ENCODE assay signal across 28 cellular contexts in the genomic region with DNA sequence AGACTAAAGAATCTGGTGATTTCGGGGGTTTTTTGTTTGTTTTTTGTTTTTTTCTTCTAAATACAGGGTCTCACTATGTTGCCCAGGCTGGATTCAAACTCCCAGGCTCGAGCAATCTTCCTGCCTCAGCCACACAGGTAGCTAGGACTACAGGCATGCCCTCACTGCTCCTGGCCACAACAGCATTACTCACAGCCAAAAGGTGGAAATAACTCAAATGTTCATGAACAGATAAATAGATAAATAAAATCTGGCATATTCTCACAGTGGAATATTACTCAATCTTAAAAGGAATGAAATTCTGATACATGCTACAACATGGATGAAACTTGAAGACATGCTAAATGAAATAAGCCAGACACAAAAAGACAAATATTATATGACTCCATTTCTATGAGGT.
"Had no signal": no experiment of that assay in that cellular context is flagged by ENCODE, and none has a peak within 500 bp of the region (broad histone marks: within the 10 kb centered on the region; RNA-seq: fewer than 3 reads in every experiment).

No MANE protein-coding gene starts in this region.

- H3K27ac Mint-ChIP-seq: stimulated activated effector memory CD8-positive, alpha-beta T cell treated with anti-CD3 and anti-CD28 coated beads, Interleukin-12 subunit alpha, Interleukin-12 subunit beta, amount 100 ng/mL, for 72 hours; stimulated activated memory B cell treated with anti-CD40 and anti-IgM and Interleukin-4, amounts not matched to agents 10 μg/mL and 1 μg/mL and 100 μg/mL, for 72 hours; stimulated activated naive B cell treated with anti-CD40 and anti-IgM and Interleukin-4, amounts not matched to agents 10 μg/mL and 1 μg/mL and 100 μg/mL, for 72 hours; stimulated activated naive CD8-positive, alpha-beta T cell treated with anti-CD3 and anti-CD28 coated beads, Interleukin-15, amount 100 ng/mL, for 72 hours; stimulated activated naive CD8-positive, alpha-beta T cell treated with anti-CD3 and anti-CD28 coated beads, Interleukin-15, Interleukin-2, amounts not matched to agents 100 ng/mL and 50 ng/mL, for 24 hours; type B pancreatic cell had no signal

- H3K27me3 ChIP-seq: stomach, suprapubic skin, testis, thyroid gland, tibial artery, tibial nerve, transverse colon, upper lobe of left lung, upper lobe of right lung, uterus, vagina had no signal

- H3K4me3 Mint-ChIP-seq: stimulated activated effector memory CD8-positive, alpha-beta T cell treated with anti-CD3 and anti-CD28 coated beads, Interleukin-12 subunit alpha, Interleukin-12 subunit beta, amount 100 ng/mL, for 72 hours; stimulated activated memory B cell treated with anti-CD40 and anti-IgM and Interleukin-4, amounts not matched to agents 10 μg/mL and 1 μg/mL and 100 μg/mL, for 72 hours; stimulated activated naive B cell treated with anti-CD40 and anti-IgM and Interleukin-4, amounts not matched to agents 10 μg/mL and 1 μg/mL and 100 μg/mL, for 72 hours; stimulated activated naive CD8-positive, alpha-beta T cell treated with anti-CD3 and anti-CD28 coated beads, Interleukin-15, amount 100 ng/mL, for 72 hours; stimulated activated naive CD8-positive, alpha-beta T cell treated with anti-CD3 and anti-CD28 coated beads, Interleukin-15, Interleukin-2, amounts not matched to agents 100 ng/mL and 50 ng/mL, for 24 hours; type B pancreatic cell had no signal

- H3K36me3 Mint-ChIP-seq: stimulated activated effector memory CD8-positive, alpha-beta T cell treated with anti-CD3 and anti-CD28 coated beads, Interleukin-12 subunit alpha, Interleukin-12 subunit beta, amount 100 ng/mL, for 72 hours; stimulated activated memory B cell treated with anti-CD40 and anti-IgM and Interleukin-4, amounts not matched to agents 10 μg/mL and 1 μg/mL and 100 μg/mL, for 72 hours; stimulated activated naive B cell treated with anti-CD40 and anti-IgM and Interleukin-4, amounts not matched to agents 10 μg/mL and 1 μg/mL and 100 μg/mL, for 72 hours; type B pancreatic cell had no signal

- H3K4me3 ChIP-seq: stomach, suprapubic skin, testis, thoracic aorta, thyroid gland, tibial artery, tibial nerve, transverse colon, upper lobe of left lung, upper lobe of right lung, uterus, vagina had no signal

- H3K36me3 ChIP-seq: stomach, suprapubic skin, thoracic aorta, thyroid gland, tibial artery, tibial nerve, transverse colon, upper lobe of left lung, upper lobe of right lung, uterus, vagina had no signal

- H3K9me3 Mint-ChIP-seq: stimulated activated effector memory CD8-positive, alpha-beta T cell treated with anti-CD3 and anti-CD28 coated beads, Interleukin-12 subunit alpha, Interleukin-12 subunit beta, amount 100 ng/mL, for 72 hours; stimulated activated memory B cell treated with anti-CD40 and anti-IgM and Interleukin-4, amounts not matched to agents 10 μg/mL and 1 μg/mL and 100 μg/mL, for 72 hours; stimulated activated naive CD8-positive, alpha-beta T cell treated with anti-CD3 and anti-CD28 coated beads, Interleukin-15, Interleukin-2, amounts not matched to agents 100 ng/mL and 50 ng/mL, for 24 hours had no signal

- H3K9me3 ChIP-seq: suprapubic skin, testis, thyroid gland, tibial artery, upper lobe of left lung, uterus, vagina had no signal

- FAIRE-seq: urothelium cell line had no signal

- H3K27me3 Mint-ChIP-seq: stimulated activated memory B cell treated with anti-CD40 and anti-IgM and Interleukin-4, amounts not matched to agents 10 μg/mL and 1 μg/mL and 100 μg/mL, for 72 hours; type B pancreatic cell had no signal

- H3K27ac ChIP-seq: stomach, suprapubic skin, testis, thoracic aorta, thyroid gland, tibial artery, tibial nerve, transverse colon, upper lobe of left lung, upper lobe of right lung, uterus, vagina had no signal

- H3K4me1 ChIP-seq: stomach, suprapubic skin, testis, thyroid gland, tibial artery, tibial nerve, transverse colon, upper lobe of left lung, upper lobe of right lung, uterus, vagina had no signal

- DNase-seq: stimulated activated CD4-positive, alpha-beta T cell treated with anti-CD3 and anti-CD28 coated beads, Interleukin-2, amount 100 ng/mL, for 48 hours; stimulated activated CD4-positive, alpha-beta T cell treated with anti-CD3 and anti-CD28 coated beads, Interleukin-4, amount 100 ng/mL, for 1 hour; stimulated activated CD4-positive, alpha-beta T cell treated with anti-CD3 and anti-CD28 coated beads, Interleukin-4, amount 100 ng/mL, for 24 hours; stimulated activated CD4-positive, alpha-beta T cell treated with anti-CD3 and anti-CD28 coated beads, Interleukin-4, amount 100 ng/mL, for 4 hours; stimulated activated CD8-positive, alpha-beta memory T cell treated with anti-CD3 and anti-CD28 coated beads, Interleukin-4, amount 100 ng/mL, for 48 hours; stimulated activated naive B cell treated with anti-CD40 and anti-IgM and Interleukin-4, amounts not matched to agents 10 μg/mL and 1 μg/mL and 100 μg/mL, for 72 hours; stimulated activated naive CD4-positive, alpha-beta T cell; stimulated activated naive CD4-positive, alpha-beta T cell treated with Interleukin-2 at 50 U/mL for 16 hours; stimulated activated naive CD8-positive, alpha-beta T cell treated with anti-CD3 and anti-CD28 coated beads, Interleukin-15, amount 100 ng/mL, for 72 hours; stimulated activated naive CD8-positive, alpha-beta T cell treated with anti-CD3 and anti-CD28 coated beads, Interleukin-15, Interleukin-2, amounts not matched to agents 100 U/mL and 50 U/mL, for 24 hours; stomach; substantia nigra; testis; thyroid gland; tibial artery; transverse colon; upper lobe of left lung; upper lobe of right lung; uterus had no signal
